ENCODE assay signal across 10 cellular contexts in the genomic region with DNA sequence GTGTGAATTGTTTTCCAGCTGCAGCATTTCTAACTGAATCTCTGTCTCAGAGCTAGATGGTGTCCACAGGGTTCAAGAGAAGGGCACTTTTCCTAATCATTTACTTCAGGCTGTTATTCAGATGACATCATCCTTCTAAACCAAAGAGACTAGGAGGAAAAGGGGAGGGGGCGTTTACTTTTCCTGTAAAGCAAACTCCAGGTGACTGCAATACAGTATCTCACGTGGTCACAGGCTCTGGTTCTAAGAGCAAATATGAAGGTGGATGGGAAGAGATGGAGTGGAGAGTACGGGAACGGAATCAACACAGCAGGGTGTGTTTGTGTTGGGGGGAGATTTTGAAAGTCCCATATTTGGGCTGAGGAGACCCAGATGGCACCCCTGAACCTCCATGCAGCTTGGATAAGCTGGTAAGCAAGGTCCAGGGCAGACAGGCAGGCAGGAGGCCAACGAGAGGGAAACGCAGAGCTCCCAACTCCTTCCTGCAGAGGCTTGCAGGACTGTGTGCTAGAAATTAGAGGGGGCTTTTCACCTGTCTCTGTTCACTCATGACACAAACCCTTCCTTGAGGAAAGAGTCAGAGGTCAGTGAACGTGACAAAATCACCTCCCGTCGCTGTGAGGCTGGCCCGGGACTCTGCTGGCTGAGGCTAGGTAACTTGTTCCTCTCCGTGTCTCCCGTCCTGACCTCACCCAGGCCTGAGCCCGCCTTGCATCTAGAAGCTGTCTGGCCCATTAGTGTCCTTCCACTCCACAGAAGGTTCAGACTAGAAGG.
DNase-seq lines count a peak whose midpoint lies in the region; ATAC-seq, FAIRE-seq and TF ChIP-seq lines count a peak whose summit lies in the region.
"Had no signal": no experiment of that assay in that cellular context is flagged by ENCODE, and none has a peak within 500 bp of the region (broad histone marks: within the 10 kb centered on the region; RNA-seq: fewer than 3 reads in every experiment).

No MANE protein-coding gene starts in this region.

- intact Hi-C loops in kidney (cut with DNase I), result no loop called here

- H3K36me3 Mint-ChIP-seq in memory B cell, result no peaks in the 10 kb centered on the region
- H3K36me3 Mint-ChIP-seq: T-cell had no signal

- no peak for FAIRE-seq in kidney (lab: Jason Lieb, UNC)
- FAIRE-seq: G401.6 had no signal

- no peaks in the 10 kb centered on the region for H3K9me3 Mint-ChIP-seq in memory B cell
- H3K9me3 Mint-ChIP-seq: T-cell had no signal

- peak overlapping the region; percentile 93 for H3K27ac Mint-ChIP-seq in memory B cell
- H3K27ac Mint-ChIP-seq: T-cell had no signal

- no peak overlapping the region for H3K27ac ChIP-seq in foreskin keratinocyte
- H3K27ac ChIP-seq in kidney (ENCODE audit: low read depth in 2 of 2, low read length in 2 of 2), result no peak overlapping the region

- peak; percentile 52 for DNase-seq in DMS79 (lab: John Stamatoyannopoulos, UW)
- DNase-seq in SHP77 (lab: John Stamatoyannopoulos, UW), result peak; percentile 93 to 94
- DNase-seq in memory B cell (ENCODE audit: low spot score in 2 of 2), result no peak
- no peak for DNase-seq in HPDE6-E6E7 (ENCODE audit: extremely low spot score)
- DNase-seq in foreskin keratinocyte, result no peak
- DNase-seq in UCSD-AML1 (lab: John Stamatoyannopoulos, UW; ENCODE audit: unreplicated experiment), result no peak
- DNase-seq in kidney, result no peak
- DNase-seq: T-cell had no signal

- H3K27me3 ChIP-seq in foreskin keratinocyte, result peaks cover 7% of the 10 kb centered on the region

- H3K9me3 ChIP-seq in kidney (ENCODE audit: control insufficient read depth in 1 of 2, low read length in 2 of 2), result no peaks in the 10 kb centered on the region

- no peak for TF ChIP-seq EP300 in Ishikawa (IDR thresholded peaks at IDR 0.05; ENCODE audit: borderline replicate concordance)

- H3K4me3 Mint-ChIP-seq in memory B cell, result peak overlapping the region; percentile 61

- H3K27me3 Mint-ChIP-seq in memory B cell, result peaks cover 3% of the 10 kb centered on the region

- peak overlapping the region in 1 of 2 donors; percentile 36 for H3K4me3 ChIP-seq in kidney (ENCODE audit: low read length in 2 of 2)

- TF ChIP-seq CTCF in foreskin keratinocyte (conservative IDR thresholded peaks at IDR 0.05) (no peak), kidney (IDR thresholded peaks at IDR 0.05; ENCODE audit: borderline replicate concordance, extremely low read depth, insufficient read depth) (no peak)

- no peak for ATAC-seq in memory B cell (ENCODE audit: low read depth)
- no peak for ATAC-seq in foreskin keratinocyte
- ATAC-seq: T-cell had no signal

- no peak overlapping the region for H3K9ac ChIP-seq in kidney (ENCODE audit: low read length in 2 of 2)

- no peaks in the 10 kb centered on the region for H3K36me3 ChIP-seq in kidney (ENCODE audit: control insufficient read depth in 1 of 2, insufficient read depth in 2 of 2, low read length in 2 of 2)

- peaks cover 11% of the 10 kb centered on the region for H3K4me1 Mint-ChIP-seq in memory B cell

- H3K4me1 ChIP-seq in foreskin keratinocyte (no peaks in the 10 kb centered on the region), kidney (ENCODE audit: control insufficient read depth in 1 of 2, insufficient read depth in 1 of 2, low read depth in 1 of 2, low read length in 2 of 2) (peaks cover 7 to 12% of the 10 kb centered on the region in 2 donors)

- TF ChIP-seq RAD21 in Ishikawa (IDR thresholded peaks at IDR 0.05; ENCODE audit: low read depth), result no peak

TF ChIP-seq in Ishikawa, 13 proteins besides CTCF, POLR2A, EP300 and RAD21:
- TF ChIP-seq YY1 (IDR thresholded peaks at IDR 0.05; ENCODE audit: low read depth) (no peak), TAF1 (IDR thresholded peaks at IDR 0.05; ENCODE audit: low read depth) (no peak)
- TF ChIP-seq, protein P1, sequence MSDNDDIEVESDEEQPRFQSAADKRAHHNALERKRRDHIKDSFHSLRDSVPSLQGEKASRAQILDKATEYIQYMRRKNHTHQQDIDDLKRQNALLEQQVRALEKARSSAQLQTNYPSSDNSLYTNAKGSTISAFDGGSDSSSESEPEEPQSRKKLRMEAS (IDR thresholded peaks at IDR 0.05), result no peak
- TF ChIP-seq, protein P2, sequence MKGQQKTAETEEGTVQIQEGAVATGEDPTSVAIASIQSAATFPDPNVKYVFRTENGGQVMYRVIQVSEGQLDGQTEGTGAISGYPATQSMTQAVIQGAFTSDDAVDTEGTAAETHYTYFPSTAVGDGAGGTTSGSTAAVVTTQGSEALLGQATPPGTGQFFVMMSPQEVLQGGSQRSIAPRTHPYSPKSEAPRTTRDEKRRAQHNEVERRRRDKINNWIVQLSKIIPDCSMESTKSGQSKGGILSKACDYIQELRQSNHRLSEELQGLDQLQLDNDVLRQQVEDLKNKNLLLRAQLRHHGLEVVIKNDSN (IDR thresholded peaks at IDR 0.05), result peak; percentile 41

Comparison
In these comparisons a context has a peak if more than half of its experiments do, and no peak if none do; other contexts are left out.
1. DNase-seq: peak in DMS79 (single experiment) and SHP77 (2 of 2); none in memory B cell (0 of 2), HPDE6-E6E7 (single experiment), foreskin keratinocyte (0 of 2), UCSD-AML1 (single experiment) and kidney (single experiment).